Comparison of ENCODE assay signal across 7 cellular contexts in genomic region chr3:11709782-11710181, GRCh38.
"Had no signal": no experiment of that assay in that cellular context is flagged by ENCODE, and none has a peak within 500 bp of the region (broad histone marks: within the 10 kb centered on the region; RNA-seq: fewer than 3 reads in every experiment).

No MANE protein-coding gene starts in this region.

- H3K9me3 ChIP-seq: HAP-1 had no signal

- ATAC-seq: HCT116 had no signal

- FAIRE-seq: HTR-8/SVneo had no signal

- H3K36me3 ChIP-seq: HAP-1 had no signal

- H3K4me1 ChIP-seq: HAP-1 had no signal

- DNase-seq: GOT3, H7, IMR-90, KBM-7 had no signal

- H3K4me3 ChIP-seq: HAP-1 had no signal
